ENCODE assay signal across 16 cellular contexts in the genomic region with DNA sequence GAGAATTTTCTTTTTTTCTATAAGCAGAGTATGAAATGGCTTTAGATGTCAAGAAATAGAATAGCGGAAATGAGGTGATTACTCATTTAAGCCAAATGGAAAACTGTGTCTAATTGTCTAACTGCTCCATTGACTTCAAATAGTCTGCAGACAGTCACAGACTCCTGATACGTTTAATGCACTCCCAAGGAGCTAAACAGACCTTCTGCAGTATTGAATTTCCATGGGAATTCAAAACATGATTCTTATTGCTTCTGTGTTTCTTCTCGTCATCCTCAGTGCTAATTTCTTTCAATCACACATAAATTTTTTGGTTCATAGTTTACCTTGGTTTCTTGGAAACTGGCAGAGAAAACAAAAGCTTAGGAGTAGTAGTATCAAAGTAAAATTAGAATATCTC.
DNase-seq lines count a peak whose midpoint lies in the region; ATAC-seq and TF ChIP-seq lines count a peak whose summit lies in the region.
"Had no signal": no experiment of that assay in that cellular context is flagged by ENCODE, and none has a peak within 500 bp of the region (broad histone marks: within the 10 kb centered on the region; RNA-seq: fewer than 3 reads in every experiment).

No MANE protein-coding gene starts in this region.

- DNase-seq in DMS114 treated with DMSO at 0.1 percent for 48 hours (lab: John Stamatoyannopoulos, UW; ENCODE audit: unreplicated experiment) (peak; percentile 90), M059J (ENCODE audit: low read depth) (peak; percentile 57), kidney epithelial cell (ENCODE audit: low read depth) (peak; percentile 18), renal cortical epithelial cell (ENCODE audit: low read depth) (peak; percentile 53), type B pancreatic cell (ENCODE audit: extremely low spot score, unreplicated experiment) (no peak)
- DNase-seq in activated CD8-positive, alpha-beta memory T cell treated with anti-CD3 and anti-CD28 coated beads, Interleukin-2, amount 10 ng/mL, durations not matched to agents 7 days and 5 days: no peak
- DNase-seq: CD8-positive, alpha-beta T cell; COR-L47; DMS53; GF-D8; H9 had no signal

- H3K4me1 Mint-ChIP-seq in activated CD8-positive, alpha-beta memory T cell treated with anti-CD3 and anti-CD28 coated beads, Interleukin-2, amount 10 ng/mL, durations not matched to agents 7 days and 5 days: no peaks in the 10 kb centered on the region
- H3K4me1 Mint-ChIP-seq in type B pancreatic cell (ENCODE audit: unreplicated experiment): peaks cover 4% of the 10 kb centered on the region
- H3K4me1 Mint-ChIP-seq: CD14-positive monocyte, GM23338, H9 had no signal

- TF ChIP-seq CTCF in kidney epithelial cell (IDR thresholded peaks at IDR 0.05; ENCODE audit: insufficient read depth, low read length, poor library complexity, severe bottlenecking): no peak
- TF ChIP-seq CTCF in type B pancreatic cell (conservative IDR thresholded peaks at IDR 0.05): no peak

- H3K27me3 ChIP-seq in kidney epithelial cell (ENCODE audit: control insufficient read depth, insufficient read depth, low read length): no peaks in the 10 kb centered on the region

- H3K4me3 Mint-ChIP-seq in activated CD8-positive, alpha-beta memory T cell treated with anti-CD3 and anti-CD28 coated beads, Interleukin-2, amount 10 ng/mL, durations not matched to agents 7 days and 5 days: no peak overlapping the region
- H3K4me3 Mint-ChIP-seq in type B pancreatic cell: no peak overlapping the region
- H3K4me3 Mint-ChIP-seq: CD14-positive monocyte; CD8-positive, alpha-beta T cell; GM23338; H9 had no signal

- ATAC-seq in activated CD8-positive, alpha-beta memory T cell treated with anti-CD3 and anti-CD28 coated beads, Interleukin-2, amount 10 ng/mL, durations not matched to agents 7 days and 5 days: no peak
- ATAC-seq in HG03442 (IDR thresholded peaks at IDR 0.05; ENCODE audit: unreplicated experiment): no peak
- ATAC-seq: A549; CD8-positive, alpha-beta T cell; GM23338; HepG2 had no signal

- peaks cover 7% of the 10 kb centered on the region for H3K9me3 Mint-ChIP-seq in activated CD8-positive, alpha-beta memory T cell treated with anti-CD3 and anti-CD28 coated beads, Interleukin-2, amount 10 ng/mL, durations not matched to agents 7 days and 5 days (ENCODE audit: low read depth)
- H3K9me3 Mint-ChIP-seq in type B pancreatic cell: peaks cover 6% of the 10 kb centered on the region

- no peak overlapping the region for H3K27ac Mint-ChIP-seq in activated CD8-positive, alpha-beta memory T cell treated with anti-CD3 and anti-CD28 coated beads, Interleukin-2, amount 10 ng/mL, durations not matched to agents 7 days and 5 days
- no peak overlapping the region for H3K27ac Mint-ChIP-seq in type B pancreatic cell
- H3K27ac Mint-ChIP-seq: CD14-positive monocyte; CD8-positive, alpha-beta T cell; GM23338; H9 had no signal

- CTCF ChIA-PET in activated CD8-positive, alpha-beta memory T cell treated with anti-CD3 and anti-CD28 coated beads, Interleukin-2, amount 10 ng/mL, durations not matched to agents 7 days and 5 days (lab: Charles Lee): no interaction called here

- H3K27me3 Mint-ChIP-seq in activated CD8-positive, alpha-beta memory T cell treated with anti-CD3 and anti-CD28 coated beads, Interleukin-2, amount 10 ng/mL, durations not matched to agents 7 days and 5 days: no peaks in the 10 kb centered on the region
- H3K27me3 Mint-ChIP-seq in type B pancreatic cell: no peaks in the 10 kb centered on the region

- no peak overlapping the region for H3K4me3 ChIP-seq in kidney epithelial cell (ENCODE audit: low read depth, low read length)
- H3K4me3 ChIP-seq: A549, GM23338 had no signal

- no peaks in the 10 kb centered on the region for H3K36me3 ChIP-seq in kidney epithelial cell (ENCODE audit: control insufficient read depth, insufficient read depth, low read length)

- no peaks in the 10 kb centered on the region for H3K36me3 Mint-ChIP-seq in activated CD8-positive, alpha-beta memory T cell treated with anti-CD3 and anti-CD28 coated beads, Interleukin-2, amount 10 ng/mL, durations not matched to agents 7 days and 5 days
- peaks cover 4% of the 10 kb centered on the region for H3K36me3 Mint-ChIP-seq in type B pancreatic cell
- H3K36me3 Mint-ChIP-seq: CD14-positive monocyte; CD8-positive, alpha-beta T cell had no signal

Comparison
In these comparisons a context has a peak if more than half of its experiments do, and no peak if none do; other contexts are left out.
1. DNase-seq: peak in DMS114 treated with DMSO at 0.1 percent for 48 hours (single experiment), M059J (single experiment), kidney epithelial cell (single experiment) and renal cortical epithelial cell (single experiment); none in activated CD8-positive, alpha-beta memory T cell treated with anti-CD3 and anti-CD28 coated beads, Interleukin-2, amount 10 ng/mL, durations not matched to agents 7 days and 5 days (single experiment) and type B pancreatic cell (single experiment).